Comparison of ENCODE assay signal across 12 cellular contexts in genomic region chr5:149939572-149939971, GRCh38. TPM values are rescaled to one million over a fixed set of nuclear protein-coding genes. Genes with fewer than 3 reads are reported as not detected.
DNase-seq lines count a peak whose midpoint lies in the region; ATAC-seq and TF ChIP-seq lines count a peak whose summit lies in the region.
"Had no signal": no experiment of that assay in that cellular context is flagged by ENCODE, and none has a peak within 500 bp of the region (broad histone marks: within the 10 kb centered on the region; RNA-seq: fewer than 3 reads in every experiment).

No MANE protein-coding gene starts in this region.

- TF ChIP-seq CTCF in chondrocyte (IDR thresholded peaks at IDR 0.05) (no peak), osteocyte (IDR thresholded peaks at IDR 0.05) (no peak)

- H3K27me3 Mint-ChIP-seq in chondrocyte (ENCODE audit: low read depth) (no peaks in the 10 kb centered on the region), osteocyte (ENCODE audit: unreplicated experiment) (no peaks in the 10 kb centered on the region)

- no peak overlapping the region for H3K4me3 Mint-ChIP-seq in chondrocyte (ENCODE audit: unreplicated experiment)
- no peak overlapping the region for H3K4me3 Mint-ChIP-seq in osteocyte (ENCODE audit: unreplicated experiment)
- H3K4me3 Mint-ChIP-seq: activated CD8-positive, alpha-beta T cell treated with anti-CD3 and anti-CD28 coated beads, Interleukin-2, amount 10 ng/mL, durations not matched to agents 7 days and 5 days; immature natural killer cell had no signal

- H3K4me1 Mint-ChIP-seq in chondrocyte (ENCODE audit: low read depth) = peaks cover 80% of the 10 kb centered on the region
- H3K4me1 Mint-ChIP-seq in osteocyte (ENCODE audit: unreplicated experiment) = peaks cover 49% of the 10 kb centered on the region
- H3K4me1 Mint-ChIP-seq: immature natural killer cell had no signal

- ATAC-seq in GM19395 (IDR thresholded peaks at IDR 0.05; ENCODE audit: unreplicated experiment) = peak; percentile 19
- no peak for ATAC-seq in GM21423 (IDR thresholded peaks at IDR 0.05; ENCODE audit: unreplicated experiment)
- ATAC-seq in HG02798 (IDR thresholded peaks at IDR 0.05; ENCODE audit: poor library complexity, unreplicated experiment) = no peak
- ATAC-seq: activated CD8-positive, alpha-beta T cell treated with anti-CD3 and anti-CD28 coated beads, Interleukin-2, amount 10 ng/mL, durations not matched to agents 7 days and 5 days had no signal

- H3K36me3 Mint-ChIP-seq in chondrocyte (ENCODE audit: low read depth) (no peaks in the 10 kb centered on the region), osteocyte (ENCODE audit: unreplicated experiment) (no peaks in the 10 kb centered on the region)
- H3K36me3 Mint-ChIP-seq: immature natural killer cell had no signal

- DNase-seq in NOMO-1 (lab: John Stamatoyannopoulos, UW; ENCODE audit: unreplicated experiment in 2 of 2) (peak; percentile 41 to 79), chondrocyte (ENCODE audit: low spot score) (no peak), osteocyte (ENCODE audit: extremely low spot score, unreplicated experiment) (no peak), NCI-H2029 (lab: John Stamatoyannopoulos, UW) (no peak), retina (no peak)
- DNase-seq: activated CD8-positive, alpha-beta T cell treated with anti-CD3 and anti-CD28 coated beads, Interleukin-2, amount 10 ng/mL, durations not matched to agents 7 days and 5 days; immature natural killer cell; stimulated activated CD4-positive, alpha-beta T cell treated with anti-CD3 and anti-CD28 coated beads, Interleukin-4, amount 100 ng/mL, for 24 hours had no signal

- H3K27ac Mint-ChIP-seq in chondrocyte (ENCODE audit: unreplicated experiment) (peak overlapping the region; percentile 89), osteocyte (ENCODE audit: unreplicated experiment) (peak overlapping the region; percentile 90)
- H3K27ac Mint-ChIP-seq: activated CD8-positive, alpha-beta T cell treated with anti-CD3 and anti-CD28 coated beads, Interleukin-2, amount 10 ng/mL, durations not matched to agents 7 days and 5 days; immature natural killer cell had no signal

- H3K9me3 Mint-ChIP-seq in chondrocyte (ENCODE audit: low read depth) (no peaks in the 10 kb centered on the region), osteocyte (ENCODE audit: unreplicated experiment) (no peaks in the 10 kb centered on the region)
- H3K9me3 Mint-ChIP-seq: immature natural killer cell had no signal

RNA-seq across cellular contexts. Expression of gene PDE6A, which starts 5.0 kb away (rescaled TPM):
- total RNA-seq in chondrocyte (0.07 to 0.12 TPM (median 0.08 TPM) in 3 replicates), osteocyte (not detected in 2 replicates)
- total RNA-seq: activated CD8-positive, alpha-beta T cell treated with anti-CD3 and anti-CD28 coated beads, Interleukin-2, amount 10 ng/mL, durations not matched to agents 7 days and 5 days; GM12878 had no signal

RNA-seq across cellular contexts. Expression of gene SLC26A2, which starts 21.0 kb away (rescaled TPM):
- total RNA-seq in chondrocyte (46.8 to 63.2 TPM (median 48.1 TPM) in 3 replicates), osteocyte (39.7 and 41.8 TPM in 2 replicates)

Comparison
In these comparisons a context has a peak if more than half of its experiments do, and no peak if none do; other contexts are left out.
1. DNase-seq: peak in NOMO-1 (2 of 2); none in chondrocyte (single experiment), osteocyte (single experiment), NCI-H2029 (single experiment) and retina (single experiment).